In genomic region chr7:29091722-29092121, GRCh38 we compare ENCODE assay signal across 9 cellular contexts. TPM values are rescaled to one million over a fixed set of nuclear protein-coding genes. Genes with fewer than 3 reads are reported as not detected.
DNase-seq lines count a peak whose midpoint lies in the region; ATAC-seq, FAIRE-seq and TF ChIP-seq lines count a peak whose summit lies in the region.
"Had no signal": no experiment of that assay in that cellular context is flagged by ENCODE, and none has a peak within 500 bp of the region (broad histone marks: within the 10 kb centered on the region; RNA-seq: fewer than 3 reads in every experiment).

No MANE protein-coding gene starts in this region.

- peaks cover 7% of the 10 kb centered on the region for H3K4me1 Mint-ChIP-seq in activated T-helper 2 cell treated with anti-CD3 and anti-CD28 coated beads, Interferon-gamma antibody, Interleukin-2, Interleukin-4, amounts not matched to agents 10 μg/mL and 5 μg/mL and 100 μg/mL, durations not matched to agents 14 hours and 24 hours and 36 hours (ENCODE audit: low read depth)

- peaks cover 2% of the 10 kb centered on the region for H3K4me1 ChIP-seq in mesodermal cell (ENCODE audit: control insufficient read depth, insufficient read depth, low read length, poor library complexity, severe bottlenecking)

- no peak for FAIRE-seq in GM12891 (lab: Jason Lieb, UNC)

- H3K36me3 ChIP-seq in mesodermal cell (ENCODE audit: control insufficient read depth, insufficient read depth, low read length): no peaks in the 10 kb centered on the region
- H3K36me3 ChIP-seq: neutrophil had no signal

- no peak for TF ChIP-seq POLR2A in GM12891 (IDR thresholded peaks at IDR 0.05; ENCODE audit: low read depth, low read length)

- H3K27me3 Mint-ChIP-seq in activated T-helper 2 cell treated with anti-CD3 and anti-CD28 coated beads, Interferon-gamma antibody, Interleukin-2, Interleukin-4, amounts not matched to agents 10 μg/mL and 5 μg/mL and 100 μg/mL, durations not matched to agents 14 hours and 24 hours and 36 hours (ENCODE audit: low read depth): peaks cover 2% of the 10 kb centered on the region

- WGBS in mesodermal cell (ENCODE audit: insufficient coverage in 2 of 2), 2 experiments: 100% methylated on average over 1 of the region's 4 CpGs; no CpG with 5 or more reads in 1 of the 2 experiments

- ATAC-seq in HG02840 (IDR thresholded peaks at IDR 0.05; ENCODE audit: low FRiP score, unreplicated experiment) (peak; percentile 93), HG03108 (IDR thresholded peaks at IDR 0.05; ENCODE audit: unreplicated experiment) (no peak), HG02610 (IDR thresholded peaks at IDR 0.05; ENCODE audit: unreplicated experiment) (no peak)

- H3K9me3 ChIP-seq in mesodermal cell (ENCODE audit: control insufficient read depth, low read length): no peaks in the 10 kb centered on the region
- H3K9me3 ChIP-seq: neutrophil had no signal

- intact Hi-C loops in activated T-helper 2 cell treated with anti-CD3 and anti-CD28 coated beads, Interferon-gamma antibody, Interleukin-2, Interleukin-4, amounts not matched to agents 10 μg/mL and 5 μg/mL and 100 μg/mL, durations not matched to agents 14 hours and 24 hours and 36 hours (cut with micrococcal nuclease): no loop called here

- H3K9me3 Mint-ChIP-seq in activated T-helper 2 cell treated with anti-CD3 and anti-CD28 coated beads, Interferon-gamma antibody, Interleukin-2, Interleukin-4, amounts not matched to agents 10 μg/mL and 5 μg/mL and 100 μg/mL, durations not matched to agents 14 hours and 24 hours and 36 hours: no peaks in the 10 kb centered on the region

- peak overlapping the region; percentile 58 for H3K4me3 Mint-ChIP-seq in activated T-helper 2 cell treated with anti-CD3 and anti-CD28 coated beads, Interferon-gamma antibody, Interleukin-2, Interleukin-4, amounts not matched to agents 10 μg/mL and 5 μg/mL and 100 μg/mL, durations not matched to agents 14 hours and 24 hours and 36 hours (ENCODE audit: low read depth)

- H3K27ac Mint-ChIP-seq in activated T-helper 2 cell treated with anti-CD3 and anti-CD28 coated beads, Interferon-gamma antibody, Interleukin-2, Interleukin-4, amounts not matched to agents 10 μg/mL and 5 μg/mL and 100 μg/mL, durations not matched to agents 14 hours and 24 hours and 36 hours: no peak overlapping the region

- H3K36me3 Mint-ChIP-seq in activated T-helper 2 cell treated with anti-CD3 and anti-CD28 coated beads, Interferon-gamma antibody, Interleukin-2, Interleukin-4, amounts not matched to agents 10 μg/mL and 5 μg/mL and 100 μg/mL, durations not matched to agents 14 hours and 24 hours and 36 hours (ENCODE audit: low read depth): no peaks in the 10 kb centered on the region

- DNase-seq in GM12891 (ENCODE audit: insufficient read length, low spot score) (peak; percentile 28), dedifferentiated amniotic fluid mesenchymal stem cell (ENCODE audit: extremely low spot score) (no peak), mucosa of gallbladder (ENCODE audit: low spot score) (no peak)
- no peak for DNase-seq in activated T-helper 2 cell treated with anti-CD3 and anti-CD28 coated beads, Interferon-gamma antibody, Interleukin-2, Interleukin-4, amounts not matched to agents 10 μg/mL and 5 μg/mL and 100 μg/mL, durations not matched to agents 14 hours and 24 hours and 36 hours (ENCODE audit: low spot score)

- peak overlapping the region; percentile 71 for H3K27ac ChIP-seq in mesodermal cell (ENCODE audit: low read depth, low read length, severe bottlenecking)
- H3K27ac ChIP-seq: neutrophil had no signal

- no peak overlapping the region for H3K4me3 ChIP-seq in mesodermal cell (ENCODE audit: extremely low read depth, insufficient read depth, low read length, poor library complexity, severe bottlenecking)

TF ChIP-seq in GM12891, 5 proteins besides CTCF, POLR2A, EP300 and RAD21:
- no peak for TF ChIP-seq TAF1 (IDR thresholded peaks at IDR 0.05; ENCODE audit: low read depth, low read length)

RNA-seq across cellular contexts. Expression of gene CPVL, which starts 54.6 kb away (rescaled TPM):
- polyA plus RNA-seq in GM12891 (2012; ENCODE audit: low read depth, missing spikeins): not detected
- total RNA-seq in activated T-helper 2 cell treated with anti-CD3 and anti-CD28 coated beads, Interferon-gamma antibody, Interleukin-2, Interleukin-4, amounts not matched to agents 10 μg/mL and 5 μg/mL and 100 μg/mL, durations not matched to agents 14 hours and 24 hours and 36 hours: 0.11 TPM in 1 of 2 replicates, not detected in the other
- polyA plus RNA-seq in mesodermal cell (2013, experiment 1 of 2): 18.5 TPM
- 18.7 TPM for polyA plus RNA-seq in mesodermal cell (2013, experiment 2 of 2)
- 22.6 TPM for total RNA-seq in mucosa of gallbladder

Comparison
In these comparisons a context has a peak if more than half of its experiments do, and no peak if none do; other contexts are left out.
1. RNA of gene CPVL, which starts 54.6 kb away (total RNA-seq): 22.6 TPM in mucosa of gallbladder (single experiment); 0.11 TPM in activated T-helper 2 cell treated with anti-CD3 and anti-CD28 coated beads, Interferon-gamma antibody, Interleukin-2, Interleukin-4, amounts not matched to agents 10 μg/mL and 5 μg/mL and 100 μg/mL, durations not matched to agents 14 hours and 24 hours and 36 hours; every median in the first group is over 10 times any median in the second.